8 cellular contexts compared by ENCODE assay signal in the genomic region with DNA sequence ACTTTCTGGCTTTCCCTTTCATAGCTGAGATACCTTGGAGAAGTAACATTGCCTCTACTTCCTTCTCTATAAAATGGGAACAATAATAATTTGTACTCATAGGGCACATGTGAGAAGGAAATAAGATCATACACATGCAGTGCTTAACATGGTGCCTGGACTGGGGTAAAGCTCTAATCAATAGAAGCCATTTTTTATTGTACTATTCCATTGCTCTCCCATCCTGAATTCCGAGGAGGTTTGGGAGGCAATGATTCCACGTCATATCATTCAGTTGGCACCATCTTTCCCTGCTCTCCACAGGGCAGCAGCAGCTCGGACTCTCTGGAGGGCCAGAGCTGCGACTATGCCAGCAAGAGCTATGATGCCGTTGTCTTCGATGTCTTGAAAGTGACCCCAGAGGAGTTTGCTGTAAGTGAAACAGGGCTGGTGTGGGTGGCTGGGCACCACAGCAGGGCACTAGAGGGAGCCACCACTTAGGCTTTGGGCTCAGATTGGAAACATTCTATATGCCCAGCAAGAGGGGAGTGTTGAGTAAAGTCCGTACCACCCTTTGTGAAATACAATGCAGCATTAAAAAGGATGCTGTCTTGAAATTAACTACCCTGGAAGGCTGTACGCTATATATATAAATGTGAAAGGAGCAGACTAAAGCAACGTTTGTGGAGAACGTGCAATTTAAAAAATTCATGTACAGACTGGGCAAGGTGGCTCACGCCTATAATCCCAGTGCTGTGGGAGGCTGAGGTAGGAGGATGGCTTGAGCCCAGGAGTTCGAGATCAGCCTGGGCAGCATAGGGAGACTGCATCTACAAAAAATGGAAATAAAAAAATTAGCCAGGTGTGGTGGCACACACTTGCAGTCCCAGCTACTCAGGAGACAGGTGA. TPM values are rescaled to one million over a fixed set of nuclear protein-coding genes. Genes with fewer than 3 reads are reported as not detected.
DNase-seq lines count a peak whose midpoint lies in the region; ATAC-seq and TF ChIP-seq lines count a peak whose summit lies in the region.

No MANE protein-coding gene starts in this region.

- DNase-seq in 8988T (peak; percentile 61), NCI-H524 (lab: John Stamatoyannopoulos, UW) (peak; percentile 43 to 82), erythroblast (lab: John Stamatoyannopoulos, UW) (peak; percentile 17 to 30), upper lobe of right lung (no peak)
- DNase-seq in activated CD8-positive, alpha-beta T cell treated with anti-CD3 and anti-CD28 coated beads for 36 hours: peak; percentile 71
- peak in 8 of 9 donors; percentile 18 to 60 (median 46) for DNase-seq in naive thymus-derived CD4-positive, alpha-beta T cell

- no peaks in the 10 kb centered on the region for H3K9me3 Mint-ChIP-seq in activated CD8-positive, alpha-beta T cell treated with anti-CD3 and anti-CD28 coated beads for 36 hours
- H3K9me3 Mint-ChIP-seq in naive thymus-derived CD4-positive, alpha-beta T cell: no peaks in the 10 kb centered on the region

- H3K4me3 ChIP-seq in naive thymus-derived CD4-positive, alpha-beta T cell (ENCODE audit: low read length): no peak overlapping the region
- no peak overlapping the region for H3K4me3 ChIP-seq in upper lobe of right lung

- H3K27me3 ChIP-seq in naive thymus-derived CD4-positive, alpha-beta T cell (ENCODE audit: control insufficient read depth in 2 of 2, insufficient read depth in 2 of 2, low read length in 2 of 2): no peaks in the 10 kb centered on the region
- no peaks in the 10 kb centered on the region for H3K27me3 ChIP-seq in upper lobe of right lung

- H3K4me1 ChIP-seq in naive thymus-derived CD4-positive, alpha-beta T cell (ENCODE audit: control insufficient read depth in 2 of 2, insufficient read depth in 2 of 2, low read length in 2 of 2): no peaks in the 10 kb centered on the region
- peaks cover 10% of the 10 kb centered on the region for H3K4me1 ChIP-seq in upper lobe of right lung

- peaks cover 2% of the 10 kb centered on the region for H3K4me1 Mint-ChIP-seq in activated CD8-positive, alpha-beta T cell treated with anti-CD3 and anti-CD28 coated beads for 36 hours (ENCODE audit: low read depth)
- H3K4me1 Mint-ChIP-seq in naive thymus-derived CD4-positive, alpha-beta T cell: peaks cover 2 to 12% (median 7%) of the 10 kb centered on the region in 7 donors

- POLR2A ChIA-PET in activated CD8-positive, alpha-beta T cell treated with anti-CD3 and anti-CD28 coated beads for 36 hours (lab: Charles Lee): no interaction called here
- POLR2A ChIA-PET in naive thymus-derived CD4-positive, alpha-beta T cell (lab: Charles Lee): interaction anchor here (0.9 kb wide), 1 partner anchor 21 kb away, joined by 3 read pairs; no protein-coding TSS in a partner anchor

- CTCF ChIA-PET in activated CD8-positive, alpha-beta T cell treated with anti-CD3 and anti-CD28 coated beads for 36 hours (lab: Charles Lee): interaction anchor here (0.6 to 2.7 kb wide), 24 partner anchors 8 to 489 kb away, joined by 3 to 17 read pairs (median 4); a partner anchor contains a TSS
- CTCF ChIA-PET in naive thymus-derived CD4-positive, alpha-beta T cell (lab: Charles Lee): interaction anchor here (0.8 to 3.4 kb wide), 8 partner anchors 20 to 236 kb away, joined by 3 to 19 read pairs (median 6); no protein-coding TSS in a partner anchor

- no peaks in the 10 kb centered on the region for H3K36me3 Mint-ChIP-seq in activated CD8-positive, alpha-beta T cell treated with anti-CD3 and anti-CD28 coated beads for 36 hours (ENCODE audit: low read depth)
- peaks cover 0 to 14% (median 5%) of the 10 kb centered on the region in 5 donors for H3K36me3 Mint-ChIP-seq in naive thymus-derived CD4-positive, alpha-beta T cell

- H3K4me3 Mint-ChIP-seq in activated CD8-positive, alpha-beta T cell treated with anti-CD3 and anti-CD28 coated beads for 36 hours: no peak overlapping the region
- no peak overlapping the region for H3K4me3 Mint-ChIP-seq in naive thymus-derived CD4-positive, alpha-beta T cell

- H3K27ac Mint-ChIP-seq in activated CD8-positive, alpha-beta T cell treated with anti-CD3 and anti-CD28 coated beads for 36 hours: no peak overlapping the region
- no peak overlapping the region for H3K27ac Mint-ChIP-seq in naive thymus-derived CD4-positive, alpha-beta T cell

- TF ChIP-seq CTCF in GM12874 (IDR thresholded peaks at IDR 0.05; ENCODE audit: insufficient read depth, low read depth, low read length): peak; percentile 87
- TF ChIP-seq CTCF in activated CD8-positive, alpha-beta T cell treated with anti-CD3 and anti-CD28 coated beads for 36 hours (IDR thresholded peaks at IDR 0.05): peak; percentile 71
- peak; percentile 75 for TF ChIP-seq CTCF in upper lobe of right lung (IDR thresholded peaks at IDR 0.05)

- ATAC-seq in activated CD8-positive, alpha-beta T cell treated with anti-CD3 and anti-CD28 coated beads for 36 hours: peak; percentile 77
- peak; percentile 76 for ATAC-seq in naive thymus-derived CD4-positive, alpha-beta T cell
- ATAC-seq in upper lobe of right lung (peak; percentile 61), GM19351 (IDR thresholded peaks at IDR 0.05; ENCODE audit: unreplicated experiment) (no peak)

- H3K36me3 ChIP-seq in naive thymus-derived CD4-positive, alpha-beta T cell (ENCODE audit: control insufficient read depth in 2 of 3, insufficient read depth in 3 of 3, low read length in 3 of 3): no peaks in the 10 kb centered on the region
- H3K36me3 ChIP-seq in upper lobe of right lung: no peaks in the 10 kb centered on the region

- H3K9me3 ChIP-seq in naive thymus-derived CD4-positive, alpha-beta T cell (ENCODE audit: control insufficient read depth in 2 of 3, low read length in 3 of 3): no peaks in the 10 kb centered on the region
- no peaks in the 10 kb centered on the region for H3K9me3 ChIP-seq in upper lobe of right lung

- TF ChIP-seq POLR2A in erythroblast (IDR thresholded peaks at IDR 0.05; ENCODE audit: low read length): no peak

- no peak overlapping the region for H3K27ac ChIP-seq in naive thymus-derived CD4-positive, alpha-beta T cell (ENCODE audit: low read depth, low read length)
- peak overlapping the region; percentile 67 for H3K27ac ChIP-seq in upper lobe of right lung

- H3K27me3 Mint-ChIP-seq in activated CD8-positive, alpha-beta T cell treated with anti-CD3 and anti-CD28 coated beads for 36 hours: peaks cover 11% of the 10 kb centered on the region
- peaks cover 14 to 30% (median 25%) of the 10 kb centered on the region in 5 donors for H3K27me3 Mint-ChIP-seq in naive thymus-derived CD4-positive, alpha-beta T cell

- intact Hi-C loops in activated CD8-positive, alpha-beta T cell treated with anti-CD3 and anti-CD28 coated beads for 36 hours (cut with micrococcal nuclease): no loop called here
- intact Hi-C loops in naive thymus-derived CD4-positive, alpha-beta T cell (cut with micrococcal nuclease): loop anchor here (1.0 kb wide), 2 partner anchors 25 to 234 kb away; no protein-coding TSS in a partner anchor
- intact Hi-C loops in upper lobe of right lung (cut with DNase I): no loop called here

RNA-seq across cellular contexts. Expression of a gene that starts 51.2 kb away (rescaled TPM):
- total RNA-seq in activated CD8-positive, alpha-beta T cell treated with anti-CD3 and anti-CD28 coated beads for 36 hours: 1 to 10 TPM; 1.9 to 2.2 TPM
- total RNA-seq in naive thymus-derived CD4-positive, alpha-beta T cell: 1 to 10 TPM; 2.6 to 8.3 (median 5.8) TPM
- 1 to 10 TPM; 1.0 to 1.4 TPM for polyA plus RNA-seq in naive thymus-derived CD4-positive, alpha-beta T cell
- total RNA-seq in upper lobe of right lung: 15.9 TPM

Comparison
In these comparisons a context has a peak if more than half of its experiments do, and no peak if none do; other contexts are left out.
1. intact Hi-C loops: an anchor here in naive thymus-derived CD4-positive, alpha-beta T cell (1.0 kb wide); none called in activated CD8-positive, alpha-beta T cell treated with anti-CD3 and anti-CD28 coated beads for 36 hours and upper lobe of right lung.